ENCODE assay signal across 20 cellular contexts in genomic region chr6:87551799-87552198, GRCh38. TPM values are rescaled to one million over a fixed set of nuclear protein-coding genes. Genes with fewer than 3 reads are reported as not detected.
A peak's percentile ranks its signal among the peaks of the same experiment; 100 is the strongest.
DNase-seq lines count a peak whose midpoint lies in the region; ATAC-seq and TF ChIP-seq lines count a peak whose summit lies in the region.
"Had no signal": no experiment of that assay in that cellular context is flagged by ENCODE, and none has a peak within 500 bp of the region (broad histone marks: within the 10 kb centered on the region; RNA-seq: fewer than 3 reads in every experiment).

No MANE protein-coding gene starts in this region.

- H3K4me3 Mint-ChIP-seq in activated naive CD4-positive, alpha-beta T cell treated with anti-CD3 and anti-CD28 coated beads for 36 hours: no peak overlapping the region
- no peak overlapping the region for H3K4me3 Mint-ChIP-seq in activated naive CD4-positive, alpha-beta T cell treated with anti-CD3 and anti-CD28 coated beads, Interleukin-2, amount 10 ng/mL, durations not matched to agents 7 days and 5 days
- H3K4me3 Mint-ChIP-seq in endodermal cell (no peak overlapping the region), neural progenitor cell (no peak overlapping the region)
- H3K4me3 Mint-ChIP-seq: CD4-positive, alpha-beta memory T cell had no signal

- H3K9me3 ChIP-seq in endodermal cell (ENCODE audit: control insufficient read depth, low read length) (no peaks in the 10 kb centered on the region), neural progenitor cell (ENCODE audit: low read depth) (no peaks in the 10 kb centered on the region), testis (no peaks in the 10 kb centered on the region), hepatocyte (ENCODE audit: low read depth) (no peaks in the 10 kb centered on the region)

- peaks cover 7% of the 10 kb centered on the region for H4K20me1 ChIP-seq in neural progenitor cell (ENCODE audit: low read depth)
- H4K20me1 ChIP-seq in hepatocyte (ENCODE audit: insufficient read depth, poor library complexity, severe bottlenecking): no peaks in the 10 kb centered on the region

- H2AFZ ChIP-seq in neural progenitor cell (replicated peaks) (no peak overlapping the region), hepatocyte (no peak overlapping the region)

- intact Hi-C loops in activated naive CD4-positive, alpha-beta T cell treated with anti-CD3 and anti-CD28 coated beads for 36 hours (cut with micrococcal nuclease): no loop called here
- intact Hi-C loops in testis (cut with DNase I; ENCODE audit: low total_unique reads): no loop called here

- H3K4me2 ChIP-seq in neural progenitor cell (no peak overlapping the region), hepatocyte (no peak overlapping the region)

- no peaks in the 10 kb centered on the region for H3K9me3 Mint-ChIP-seq in activated naive CD4-positive, alpha-beta T cell treated with anti-CD3 and anti-CD28 coated beads for 36 hours
- no peaks in the 10 kb centered on the region for H3K9me3 Mint-ChIP-seq in activated naive CD4-positive, alpha-beta T cell treated with anti-CD3 and anti-CD28 coated beads, Interleukin-2, amount 10 ng/mL, durations not matched to agents 7 days and 5 days
- H3K9me3 Mint-ChIP-seq in endodermal cell: no peaks in the 10 kb centered on the region
- H3K9me3 Mint-ChIP-seq in neural progenitor cell: no peaks in the 10 kb centered on the region
- H3K9me3 Mint-ChIP-seq: CD4-positive, alpha-beta memory T cell had no signal

- H3K4me1 ChIP-seq in endodermal cell (ENCODE audit: control insufficient read depth, insufficient read depth, low read length) (no peaks in the 10 kb centered on the region), neural progenitor cell (no peaks in the 10 kb centered on the region), testis (no peaks in the 10 kb centered on the region), hepatocyte (ENCODE audit: insufficient read depth) (no peaks in the 10 kb centered on the region)

- TF ChIP-seq POLR2A in testis (IDR thresholded peaks at IDR 0.05): no peak

- peaks cover 4% of the 10 kb centered on the region for H3F3A ChIP-seq in neural progenitor cell (ENCODE audit: low read depth)

- peak overlapping the region; percentile 20 for H3K27ac Mint-ChIP-seq in activated naive CD4-positive, alpha-beta T cell treated with anti-CD3 and anti-CD28 coated beads for 36 hours
- H3K27ac Mint-ChIP-seq in activated naive CD4-positive, alpha-beta T cell treated with anti-CD3 and anti-CD28 coated beads, Interleukin-2, amount 10 ng/mL, durations not matched to agents 7 days and 5 days: no peak overlapping the region
- H3K27ac Mint-ChIP-seq in endodermal cell (peak overlapping the region; percentile 13), neural progenitor cell (peak overlapping the region; percentile 6)

- TF ChIP-seq CTCF in endodermal cell (conservative IDR thresholded peaks at IDR 0.05) (no peak), neural progenitor cell (IDR thresholded peaks at IDR 0.05) (no peak), testis (IDR thresholded peaks at IDR 0.05) (no peak), hepatocyte (IDR thresholded peaks at IDR 0.05; ENCODE audit: poor library complexity) (no peak)

- H3K36me3 ChIP-seq in endodermal cell (ENCODE audit: control insufficient read depth, insufficient read depth, low read length) (peaks cover 68% of the 10 kb centered on the region), neural progenitor cell (peaks cover 25% of the 10 kb centered on the region), testis (ENCODE audit: low read depth, missing control alignments) (no peaks in the 10 kb centered on the region), hepatocyte (replicated peaks; ENCODE audit: insufficient read depth, low read depth) (no peaks in the 10 kb centered on the region)

- H3K27me3 Mint-ChIP-seq in activated naive CD4-positive, alpha-beta T cell treated with anti-CD3 and anti-CD28 coated beads for 36 hours (ENCODE audit: low read depth): no peaks in the 10 kb centered on the region
- H3K27me3 Mint-ChIP-seq in activated naive CD4-positive, alpha-beta T cell treated with anti-CD3 and anti-CD28 coated beads, Interleukin-2, amount 10 ng/mL, durations not matched to agents 7 days and 5 days: no peaks in the 10 kb centered on the region
- H3K27me3 Mint-ChIP-seq in endodermal cell (ENCODE audit: insufficient read depth) (no peaks in the 10 kb centered on the region), neural progenitor cell (ENCODE audit: insufficient read depth, low read depth) (no peaks in the 10 kb centered on the region)
- H3K27me3 Mint-ChIP-seq: CD4-positive, alpha-beta memory T cell had no signal

- no peak for ATAC-seq in GM19395 (IDR thresholded peaks at IDR 0.05; ENCODE audit: unreplicated experiment)
- ATAC-seq: PC-3 had no signal

- H3K9me2 ChIP-seq in hepatocyte (replicated peaks; ENCODE audit: insufficient read depth): no peaks in the 10 kb centered on the region

- H3K4me1 Mint-ChIP-seq in activated naive CD4-positive, alpha-beta T cell treated with anti-CD3 and anti-CD28 coated beads for 36 hours (ENCODE audit: low read depth): no peaks in the 10 kb centered on the region
- no peaks in the 10 kb centered on the region for H3K4me1 Mint-ChIP-seq in activated naive CD4-positive, alpha-beta T cell treated with anti-CD3 and anti-CD28 coated beads, Interleukin-2, amount 10 ng/mL, durations not matched to agents 7 days and 5 days
- H3K4me1 Mint-ChIP-seq in endodermal cell (peaks cover 18% of the 10 kb centered on the region), neural progenitor cell (peaks cover 8% of the 10 kb centered on the region)

- no peak overlapping the region for H3K9ac ChIP-seq in endodermal cell (ENCODE audit: extremely low read depth, low read length, poor library complexity, severe bottlenecking)
- no peak overlapping the region for H3K9ac ChIP-seq in neural progenitor cell

- peaks cover 32% of the 10 kb centered on the region for H3K36me3 Mint-ChIP-seq in activated naive CD4-positive, alpha-beta T cell treated with anti-CD3 and anti-CD28 coated beads for 36 hours (ENCODE audit: low read depth)
- peaks cover 30% of the 10 kb centered on the region for H3K36me3 Mint-ChIP-seq in activated naive CD4-positive, alpha-beta T cell treated with anti-CD3 and anti-CD28 coated beads, Interleukin-2, amount 10 ng/mL, durations not matched to agents 7 days and 5 days
- peaks cover 53% of the 10 kb centered on the region for H3K36me3 Mint-ChIP-seq in endodermal cell (ENCODE audit: low read depth)
- H3K36me3 Mint-ChIP-seq in neural progenitor cell: peaks cover 17% of the 10 kb centered on the region

- H3K27ac ChIP-seq in endodermal cell (ENCODE audit: low read depth, low read length) (no peak overlapping the region), neural progenitor cell (peak overlapping the region; percentile 17), testis (no peak overlapping the region), hepatocyte (no peak overlapping the region)

- CTCF ChIA-PET in activated naive CD4-positive, alpha-beta T cell treated with anti-CD3 and anti-CD28 coated beads for 36 hours (lab: Charles Lee): no interaction called here
- CTCF ChIA-PET in activated naive CD4-positive, alpha-beta T cell treated with anti-CD3 and anti-CD28 coated beads, Interleukin-2, amount 10 ng/mL, durations not matched to agents 7 days and 5 days (lab: Charles Lee): interaction anchor here (0.7 kb wide), 1 partner anchor 37 kb away, joined by 3 read pairs; no protein-coding TSS in a partner anchor

- H3K4me3 ChIP-seq in endodermal cell (ENCODE audit: low read length): peak overlapping the region; percentile 8
- no peak overlapping the region for H3K4me3 ChIP-seq in neural progenitor cell
- no peak overlapping the region for H3K4me3 ChIP-seq in testis
- H3K4me3 ChIP-seq in hepatocyte: no peak overlapping the region

- WGBS in endodermal cell (ENCODE audit: insufficient coverage in 1 of 2, insufficient read length in 1 of 2), 2 experiments: 83% methylated on average over 2 of the region's 2 CpGs; no CpG with 5 or more reads in 1 of the 2 experiments
- WGBS in testis, 2 donors: 83 to 86% methylated on average over 2 of the region's 2 CpGs
- 84% methylated on average over 2 of the region's 2 CpGs for WGBS in hepatocyte (ENCODE audit: low lambda C conversion rate, missing lambda C conversion rate)

- no peaks in the 10 kb centered on the region for H3K79me2 ChIP-seq in neural progenitor cell (ENCODE audit: low read depth)
- peaks cover 13% of the 10 kb centered on the region for H3K79me2 ChIP-seq in hepatocyte

- no peak for DNase-seq in activated naive CD4-positive, alpha-beta T cell treated with anti-CD3 and anti-CD28 coated beads for 36 hours
- no peak for DNase-seq in activated naive CD4-positive, alpha-beta T cell treated with anti-CD3 and anti-CD28 coated beads, Interleukin-2, amount 10 ng/mL, durations not matched to agents 7 days and 5 days
- no peak for DNase-seq in endodermal cell
- no peak for DNase-seq in neural progenitor cell (ENCODE audit: low spot score)
- no peak for DNase-seq in testis
- DNase-seq in hepatocyte (ENCODE audit: low spot score): no peak
- DNase-seq in NCI-H1417 (lab: John Stamatoyannopoulos, UW): no peak
- DNase-seq: 8988T; Calu3; CD4-positive, alpha-beta memory T cell; GF-D8; KBM-7; NCI-H187; NCI-H2107; NCI-H510A; NCI-H774; PC-3; RPMI8226; SIG-M5 had no signal

- no peaks in the 10 kb centered on the region for H3K27me3 ChIP-seq in endodermal cell (ENCODE audit: control insufficient read depth, insufficient read depth, low read length, poor library complexity, severe bottlenecking)
- H3K27me3 ChIP-seq in neural progenitor cell: no peaks in the 10 kb centered on the region
- H3K27me3 ChIP-seq in testis: no peaks in the 10 kb centered on the region
- H3K27me3 ChIP-seq in hepatocyte: no peaks in the 10 kb centered on the region

RNA-seq across cellular contexts. Expression of gene RARS2, which starts 38.0 kb away (rescaled TPM):
- 10 to 100 TPM; 15.9 to 17.4 TPM for total RNA-seq in activated naive CD4-positive, alpha-beta T cell treated with anti-CD3 and anti-CD28 coated beads for 36 hours
- total RNA-seq in endodermal cell: 10 to 100 TPM; 49.7 to 57.0 TPM
- 50.6 TPM for polyA plus RNA-seq in endodermal cell (2013, experiment 1 of 2)
- polyA plus RNA-seq in endodermal cell (2013, experiment 2 of 2): 50.1 TPM
- total RNA-seq in neural progenitor cell (ENCODE audit: low replicate concordance): 39.0 and 53.6 TPM in 2 replicates
- 10 to 100 TPM; 33.1 to 35.7 TPM for total RNA-seq in testis
- polyA plus RNA-seq in testis (ENCODE audit: insufficient read depth, low read depth, low replicate concordance): 50.9 TPM
- 53.2 and 55.7 TPM in 2 replicates for total RNA-seq in hepatocyte
- polyA plus RNA-seq in hepatocyte: 64.2 and 75.0 TPM in 2 replicates

RNA-seq across cellular contexts. Expression of gene ORC3, which starts 38.1 kb away (rescaled TPM):
- total RNA-seq in activated naive CD4-positive, alpha-beta T cell treated with anti-CD3 and anti-CD28 coated beads for 36 hours: 10 to 100 TPM; 33.8 to 36.1 TPM
- total RNA-seq in endodermal cell (10 to 100 TPM; 48.3 to 62.4 TPM), neural progenitor cell (ENCODE audit: low replicate concordance) (76.0 and 99.3 TPM in 2 replicates), testis (10 to 100 TPM; 38.8 to 50.4 TPM), hepatocyte (24.2 and 27.5 TPM in 2 replicates)
- 48.7 TPM for polyA plus RNA-seq in endodermal cell (2013, experiment 1 of 2)
- polyA plus RNA-seq in endodermal cell (2013, experiment 2 of 2): 43.6 TPM
- polyA plus RNA-seq in testis (ENCODE audit: insufficient read depth, low read depth, low replicate concordance) (40.5 TPM), hepatocyte (19.6 and 20.9 TPM in 2 replicates)
